Comparison of ENCODE assay signal across 8 cellular contexts in genomic region chr21:45981641-45982255, GRCh38. TPM values are rescaled to one million over a fixed set of nuclear protein-coding genes. Genes with fewer than 3 reads are reported as not detected.
A peak's percentile ranks its signal among the peaks of the same experiment; 100 is the strongest.
DNase-seq lines count a peak whose midpoint lies in the region; ATAC-seq lines count a peak whose summit lies in the region.

Gene COL6A1, plus strand, starts transcription at chr21:45981770. Its CDS starts 81 bp downstream, at chr21:45981851.

- peaks cover 40% of the 10 kb centered on the region for H3K36me3 ChIP-seq in SJSA1
- H3K36me3 ChIP-seq in skeletal muscle satellite cell (ENCODE audit: insufficient read depth, low read length) = peaks cover 29% of the 10 kb centered on the region

- DNase-seq in activated CD4-positive, CD25-positive, alpha-beta regulatory T cell (lab: John Stamatoyannopoulos, UW) = no peak
- DNase-seq in SJSA1 (ENCODE audit: low read depth in 1 of 2, low spot score in 2 of 2) (peak; percentile 63 to 73), cerebellar cortex (ENCODE audit: low spot score) (peak; percentile 58), iris pigment epithelial cell (ENCODE audit: low read depth) (peak; percentile 65), cortex of kidney (lab: John Stamatoyannopoulos, UW) (no peak)

- H3K4me3 ChIP-seq in SJSA1 (peak within 1 kb of the TSS; percentile 60), skeletal muscle satellite cell (ENCODE audit: low read length) (peak within 1 kb of the TSS; percentile 86)

- H3K27ac ChIP-seq in SJSA1 = peak within 1 kb of the TSS; percentile 66

- H3K4me2 ChIP-seq in skeletal muscle satellite cell (ENCODE audit: low read length) = peak within 1 kb of the TSS; percentile 97

- H3K4me1 ChIP-seq in SJSA1 (replicated peaks) = peaks cover 40% of the 10 kb centered on the region
- peaks cover 11% of the 10 kb centered on the region for H3K4me1 ChIP-seq in skeletal muscle satellite cell (ENCODE audit: control insufficient read depth, insufficient read depth, low read length)

- H3K9me3 ChIP-seq in SJSA1 (replicated peaks) (no peaks in the 10 kb centered on the region), skeletal muscle satellite cell (replicated peaks; ENCODE audit: low read length) (no peaks in the 10 kb centered on the region)

- ATAC-seq in activated CD4-positive, CD25-positive, alpha-beta regulatory T cell treated with anti-CD3 and anti-CD28 coated beads, Interleukin-2, amount 50 U/mL, for 24 hours = peak; percentile 37 to 46
- ATAC-seq in GM19463 (IDR thresholded peaks at IDR 0.05; ENCODE audit: unreplicated experiment) = no peak

- H3K27me3 ChIP-seq in SJSA1 (replicated peaks) (no peaks in the 10 kb centered on the region), skeletal muscle satellite cell (ENCODE audit: control insufficient read depth, insufficient read depth, low read length) (no peaks in the 10 kb centered on the region)

- H3K9ac ChIP-seq in skeletal muscle satellite cell (ENCODE audit: low read depth, low read length) = peak within 1 kb of the TSS; percentile 95

RNA-seq across cellular contexts. Expression of gene COL6A1, which starts in this region (rescaled TPM):
- total RNA-seq in SJSA1 (2014; rRNA removed; shearing (Covaris generic)) = 108 and 149 TPM in 2 replicates
- 1,280 and 2,418 TPM in 2 replicates for total RNA-seq in skeletal muscle satellite cell (2012; rRNA removed)

Comparison
In these comparisons a context has a peak if more than half of its experiments do, and no peak if none do; other contexts are left out.
1. DNase-seq: peak in SJSA1 (2 of 2), cerebellar cortex (single experiment) and iris pigment epithelial cell (single experiment); none in activated CD4-positive, CD25-positive, alpha-beta regulatory T cell (0 of 4) and cortex of kidney (single experiment).